ENCODE assay signal across 10 cellular contexts in the genomic region with DNA sequence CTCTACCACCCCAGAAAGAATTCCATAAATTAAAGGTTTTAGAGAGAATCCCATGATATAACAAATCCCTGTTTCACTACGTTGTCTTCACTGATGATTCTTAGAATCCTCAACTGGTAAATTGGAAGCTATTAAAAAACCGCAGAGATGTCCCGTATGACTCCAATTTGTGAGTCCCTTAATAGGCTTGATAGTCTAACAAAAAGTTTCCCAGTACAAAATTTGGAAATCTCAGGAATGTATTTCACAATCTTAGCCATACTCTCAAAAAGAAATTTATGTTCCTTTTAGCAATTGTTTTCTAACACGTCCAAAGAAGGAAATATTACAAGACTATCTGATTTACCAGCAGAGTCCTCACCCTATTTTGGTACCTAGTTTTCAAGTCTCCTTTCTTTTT. TPM values are rescaled to one million over a fixed set of nuclear protein-coding genes. Genes with fewer than 3 reads are reported as not detected.
DNase-seq lines count a peak whose midpoint lies in the region; ATAC-seq and TF ChIP-seq lines count a peak whose summit lies in the region.
"Had no signal": no experiment of that assay in that cellular context is flagged by ENCODE, and none has a peak within 500 bp of the region (broad histone marks: within the 10 kb centered on the region; RNA-seq: fewer than 3 reads in every experiment).

No MANE protein-coding gene starts in this region.

- no peak for ATAC-seq in effector memory CD8-positive, alpha-beta T cell (replicated peaks)
- no peak for ATAC-seq in GM21786 (IDR thresholded peaks at IDR 0.05; ENCODE audit: unreplicated experiment)

- H3K4me1 ChIP-seq in rectal smooth muscle tissue (ENCODE audit: control insufficient read depth, insufficient read depth, low read length), result peaks cover 15% of the 10 kb centered on the region

- TF ChIP-seq CTCF in Calu3 (IDR thresholded peaks at IDR 0.05; ENCODE audit: unreplicated experiment), result no peak

- intact Hi-C loops in Calu3 (cut with micrococcal nuclease; ENCODE audit: unreplicated experiment), result loop anchor here (2.0 to 10.0 kb wide), 2 partner anchors 24 to 462 kb away; a partner anchor contains a TSS

- BruUV-seq in Calu3 (replicated peaks; lab: Mats Ljungman, UMichigan), result no TSS peak

- H3K27ac Mint-ChIP-seq in Calu3 (ENCODE audit: unreplicated experiment), result peak overlapping the region; percentile 99
- peak overlapping the region; percentile 96 to 98 for H3K27ac Mint-ChIP-seq in effector memory CD8-positive, alpha-beta T cell

- no peak overlapping the region for H3K9ac ChIP-seq in rectal smooth muscle tissue (ENCODE audit: low read length)

- peaks cover 51% of the 10 kb centered on the region for H3K36me3 Mint-ChIP-seq in Calu3 (ENCODE audit: insufficient read depth, unreplicated experiment)
- peaks cover 19% of the 10 kb centered on the region for H3K36me3 Mint-ChIP-seq in effector memory CD8-positive, alpha-beta T cell (ENCODE audit: insufficient read depth)

- H3K27me3 ChIP-seq in rectal smooth muscle tissue (ENCODE audit: control insufficient read depth, insufficient read depth, low read length), result no peaks in the 10 kb centered on the region

- DNase-seq in Calu3, result no peak
- DNase-seq in OCI-M1 (lab: John Stamatoyannopoulos, UW), result peak; percentile 31
- no peak for DNase-seq in effector memory CD8-positive, alpha-beta T cell
- DNase-seq in stimulated activated CD4-positive, alpha-beta T cell treated with anti-CD3 and anti-CD28 coated beads, Interleukin-15, amount 100 ng/mL, for 24 hours, result no peak
- DNase-seq in iPS-NIHi7 (ENCODE audit: extremely low spot score), result no peak
- DNase-seq in kidney tubule cell (ENCODE audit: low spot score), result no peak
- DNase-seq: cerebellar nuclear complex, SHP77 treated with DMSO at 0.1 percent for 48 hours had no signal

- H3K4me1 Mint-ChIP-seq in Calu3 (ENCODE audit: low read depth, unreplicated experiment), result peaks cover 30% of the 10 kb centered on the region
- peaks cover 41 to 66% of the 10 kb centered on the region in 2 donors for H3K4me1 Mint-ChIP-seq in effector memory CD8-positive, alpha-beta T cell (ENCODE audit: low read depth in 2 of 2)

- CTCF ChIA-PET in Calu3 (lab: Charles Lee), result no interaction called here

- H3K4me3 Mint-ChIP-seq in Calu3 (ENCODE audit: low read depth, unreplicated experiment), result peak overlapping the region; percentile 98
- H3K4me3 Mint-ChIP-seq in effector memory CD8-positive, alpha-beta T cell, result peak overlapping the region; percentile 93 to 97

- no peaks in the 10 kb centered on the region for H3K36me3 ChIP-seq in rectal smooth muscle tissue (ENCODE audit: control insufficient read depth, insufficient read depth, low read length)

- H3K4me3 ChIP-seq in rectal smooth muscle tissue (ENCODE audit: low read length), result peak overlapping the region; percentile 96

- peak overlapping the region; percentile 97 for H3K27ac ChIP-seq in rectal smooth muscle tissue (ENCODE audit: low read depth, low read length)

- no peaks in the 10 kb centered on the region for H3K27me3 Mint-ChIP-seq in Calu3 (ENCODE audit: unreplicated experiment)
- no peaks in the 10 kb centered on the region for H3K27me3 Mint-ChIP-seq in effector memory CD8-positive, alpha-beta T cell

- H3K9me3 Mint-ChIP-seq in Calu3 (ENCODE audit: low read depth, unreplicated experiment), result no peaks in the 10 kb centered on the region
- H3K9me3 Mint-ChIP-seq in effector memory CD8-positive, alpha-beta T cell, result no peaks in the 10 kb centered on the region

RNA-seq across cellular contexts. Expression of a gene that starts 2.5 kb away (rescaled TPM):
- 124 and 126 TPM in 2 replicates for total RNA-seq in Calu3 (2022)
